24 cellular contexts compared by ENCODE assay signal in the genomic region with DNA sequence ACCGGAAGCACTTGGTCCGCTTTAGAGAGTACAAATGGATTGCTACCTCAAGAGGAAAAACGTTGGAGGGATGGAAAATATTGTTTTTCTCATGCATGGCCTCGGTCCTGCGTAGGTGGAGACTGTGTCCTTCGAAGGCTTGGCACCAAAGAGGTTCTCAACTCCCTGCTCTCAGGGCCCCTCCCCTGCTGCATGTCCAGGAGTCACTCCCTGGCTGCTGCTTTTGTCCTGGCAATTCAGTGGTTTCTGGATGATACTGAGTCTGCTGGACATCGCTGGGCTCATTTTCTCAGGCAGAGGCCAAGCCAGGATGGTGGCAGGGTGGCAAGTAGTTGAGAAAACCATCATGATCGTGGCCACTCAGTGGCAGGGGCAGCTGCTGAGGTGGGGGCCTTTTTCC.
"Had no signal": no experiment of that assay in that cellular context is flagged by ENCODE, and none has a peak within 500 bp of the region (broad histone marks: within the 10 kb centered on the region; RNA-seq: fewer than 3 reads in every experiment).

No MANE protein-coding gene starts in this region.

- H3K4me3 ChIP-seq: heart right ventricle, hepatocyte, lower lobe of right lung, neural progenitor cell, pancreas, prostate gland, sigmoid colon, spleen, tibial nerve, uterus had no signal

- ATAC-seq: heart right ventricle; left cardiac atrium; left lobe of liver; lower lobe of right lung; natural killer cell; pancreas; right cardiac atrium; stimulated activated effector memory CD8-positive, alpha-beta T cell treated with anti-CD3 and anti-CD28 coated beads, Interleukin-12 subunit alpha, Interleukin-12 subunit beta, amount 100 ng/mL, for 72 hours had no signal

- H3K9me3 ChIP-seq: heart right ventricle, lower lobe of right lung, pancreas, prostate gland, sigmoid colon, spleen, uterus had no signal

- H3K36me3 ChIP-seq: heart right ventricle, lower lobe of right lung, neural progenitor cell, pancreas, prostate gland, sigmoid colon, spleen, uterus had no signal

- H3K27ac ChIP-seq: heart right ventricle, lower lobe of right lung, neural progenitor cell, pancreas, prostate gland, sigmoid colon, spleen, tibial nerve, uterus had no signal

- H3K4me1 ChIP-seq: lower lobe of right lung, pancreas, prostate gland, tibial nerve, uterus had no signal

- DNase-seq: heart right ventricle; kidney glomerular epithelial cell; left cardiac atrium; lower lobe of right lung; mammary epithelial cell; mesenchymal stem cell; naive B cell; natural killer cell; nephron progenitor cell; pancreas; retina; small intestine; stimulated activated CD4-positive, alpha-beta T cell treated with anti-CD3 and anti-CD28 coated beads, Interleukin-4, amount 100 ng/mL, for 24 hours; stimulated activated naive CD4-positive, alpha-beta T cell; uterus had no signal

- H3K27me3 ChIP-seq: hepatocyte, pancreas, sigmoid colon, tibial nerve, uterus had no signal
